7 cellular contexts compared by ENCODE assay signal in the genomic region with DNA sequence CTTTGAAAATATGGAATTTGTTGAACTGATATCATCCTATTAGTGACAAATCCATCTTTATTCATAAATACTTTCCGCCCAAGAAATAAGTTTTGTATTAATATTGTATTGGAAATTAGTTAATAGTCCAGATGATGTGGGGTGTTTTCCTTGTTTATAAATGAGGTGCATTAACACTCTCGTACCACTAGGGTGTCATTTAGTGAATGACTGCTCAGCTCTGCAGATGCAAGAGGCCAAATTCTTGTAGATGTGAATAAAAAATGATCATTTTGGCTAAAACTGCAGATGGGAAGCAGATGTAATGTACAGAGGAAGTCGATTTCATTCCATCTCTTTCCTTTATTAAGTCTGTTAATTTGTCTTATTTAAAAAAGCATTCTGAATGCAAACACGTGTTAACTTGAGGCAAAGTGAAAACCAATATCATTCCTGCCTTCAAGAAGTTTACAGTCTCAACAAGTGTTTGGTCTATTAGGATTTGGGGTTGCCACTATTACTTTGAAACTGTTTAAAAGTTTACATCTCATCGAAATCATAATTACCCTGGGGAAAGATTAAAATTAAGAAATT.
DNase-seq lines count a peak whose midpoint lies in the region; ATAC-seq and TF ChIP-seq lines count a peak whose summit lies in the region.

No MANE protein-coding gene starts in this region.

- TF ChIP-seq CTCF in GM12864 (IDR thresholded peaks at IDR 0.05; ENCODE audit: low read depth, low read length, missing control alignments): peak; percentile 60
- peak in 3 of 4 experiments; percentile 11 to 44 (median 34) for TF ChIP-seq CTCF in prostate gland (IDR thresholded peaks at IDR 0.05)

- peaks cover 6% of the 10 kb centered on the region for H3K4me1 ChIP-seq in prostate gland (replicated peaks)

- H3K36me3 Mint-ChIP-seq in effector memory CD8-positive, alpha-beta T cell (ENCODE audit: insufficient read depth): peaks cover 8% of the 10 kb centered on the region
- H3K36me3 Mint-ChIP-seq in activated T-cell treated with anti-CD3 and anti-CD28 coated beads, Interleukin-2, amount 50 U/mL, for 24 hours (ENCODE audit: low read depth): no peaks in the 10 kb centered on the region

- H3K27ac ChIP-seq in prostate gland: no peak overlapping the region

- no peak for TF ChIP-seq POLR2A in prostate gland (IDR thresholded peaks at IDR 0.05)

- no peaks in the 10 kb centered on the region for H3K36me3 ChIP-seq in prostate gland

- peaks cover 54 to 69% of the 10 kb centered on the region in 2 donors for H3K27me3 Mint-ChIP-seq in effector memory CD8-positive, alpha-beta T cell
- peaks cover 70% of the 10 kb centered on the region for H3K27me3 Mint-ChIP-seq in activated T-cell treated with anti-CD3 and anti-CD28 coated beads, Interleukin-2, amount 50 U/mL, for 24 hours

- no peak overlapping the region for H3K4me3 Mint-ChIP-seq in effector memory CD8-positive, alpha-beta T cell
- H3K4me3 Mint-ChIP-seq in activated T-cell treated with anti-CD3 and anti-CD28 coated beads, Interleukin-2, amount 50 U/mL, for 24 hours: no peak overlapping the region

- H3K9me3 ChIP-seq in prostate gland: no peaks in the 10 kb centered on the region

- H3K9me3 Mint-ChIP-seq in effector memory CD8-positive, alpha-beta T cell: no peaks in the 10 kb centered on the region
- no peaks in the 10 kb centered on the region for H3K9me3 Mint-ChIP-seq in activated T-cell treated with anti-CD3 and anti-CD28 coated beads, Interleukin-2, amount 50 U/mL, for 24 hours

- H3K4me3 ChIP-seq in GM12864 (ENCODE audit: low read depth, low read length): no peak overlapping the region
- H3K4me3 ChIP-seq in prostate gland: no peak overlapping the region

- DNase-seq in GM12864 (ENCODE audit: low read depth) (no peak), HuH-7 (ENCODE audit: low spot score) (peak; percentile 79), cerebellum (ENCODE audit: low spot score) (peak; percentile 27), prostate gland (ENCODE audit: low spot score) (no peak)
- no peak for DNase-seq in effector memory CD8-positive, alpha-beta T cell
- no peak for DNase-seq in activated T-cell treated with anti-CD3 and anti-CD28 coated beads, Interleukin-2, amount 50 U/mL, for 24 hours

- no peak for ATAC-seq in effector memory CD8-positive, alpha-beta T cell (replicated peaks)
- no peak for ATAC-seq in HG02981 (IDR thresholded peaks at IDR 0.05; ENCODE audit: unreplicated experiment)

- H3K27me3 ChIP-seq in prostate gland (replicated peaks; ENCODE audit: insufficient read depth): no peaks in the 10 kb centered on the region

- WGBS in prostate gland: 68% methylated on average over 5 of the region's 5 CpGs

- H3K4me1 Mint-ChIP-seq in effector memory CD8-positive, alpha-beta T cell (ENCODE audit: low read depth in 2 of 2): peaks cover 12 to 19% of the 10 kb centered on the region in 2 donors
- peaks cover 15% of the 10 kb centered on the region for H3K4me1 Mint-ChIP-seq in activated T-cell treated with anti-CD3 and anti-CD28 coated beads, Interleukin-2, amount 50 U/mL, for 24 hours (ENCODE audit: low read depth)

- H3K27ac Mint-ChIP-seq in effector memory CD8-positive, alpha-beta T cell: no peak overlapping the region
- no peak overlapping the region for H3K27ac Mint-ChIP-seq in activated T-cell treated with anti-CD3 and anti-CD28 coated beads, Interleukin-2, amount 50 U/mL, for 24 hours

- intact Hi-C loops in prostate gland (cut with DNase I): loop anchor here (10.0 kb wide), 2 partner anchors 79 to 319 kb away; a partner anchor contains a TSS

Comparison
In these comparisons a context has a peak if more than half of its experiments do, and no peak if none do; other contexts are left out.
1. DNase-seq: peak in HuH-7 (single experiment) and cerebellum (single experiment); none in GM12864 (single experiment), prostate gland (single experiment), effector memory CD8-positive, alpha-beta T cell (0 of 3) and activated T-cell treated with anti-CD3 and anti-CD28 coated beads, Interleukin-2, amount 50 U/mL, for 24 hours (single experiment).